20 cellular contexts compared by ENCODE assay signal in the genomic region with DNA sequence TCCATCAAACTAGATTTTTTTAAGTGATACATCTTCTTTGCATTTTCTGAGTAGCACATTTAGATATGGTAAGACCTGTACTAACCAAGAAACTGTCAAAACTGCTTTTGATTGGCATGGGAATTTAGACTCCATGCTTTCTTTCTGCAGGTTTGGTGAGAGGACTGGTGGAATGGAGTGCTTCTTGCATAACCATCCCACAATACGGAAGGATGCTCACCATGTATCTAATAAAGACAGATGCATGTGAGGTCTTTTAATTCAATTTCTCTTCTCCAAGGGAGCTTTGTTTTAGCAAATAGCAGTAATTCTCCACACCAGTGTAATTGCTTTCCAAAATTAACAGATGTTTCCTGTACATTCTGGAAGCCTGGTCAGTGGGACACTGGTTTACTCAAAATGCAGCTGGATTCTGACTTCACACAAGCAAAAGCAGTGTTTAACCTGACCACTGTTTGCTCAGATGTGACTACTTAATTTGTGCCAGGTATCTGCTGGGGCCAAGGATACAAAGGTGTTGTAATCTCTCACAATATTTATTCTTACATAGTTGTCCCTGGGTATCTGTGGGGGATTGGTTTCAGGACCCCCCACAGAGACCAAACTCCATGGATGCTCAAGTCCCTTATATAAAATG. TPM values are rescaled to one million over a fixed set of nuclear protein-coding genes. Genes with fewer than 3 reads are reported as not detected.
DNase-seq lines count a peak whose midpoint lies in the region; ATAC-seq, FAIRE-seq and TF ChIP-seq lines count a peak whose summit lies in the region.
"Had no signal": no experiment of that assay in that cellular context is flagged by ENCODE, and none has a peak within 500 bp of the region (broad histone marks: within the 10 kb centered on the region; RNA-seq: fewer than 3 reads in every experiment).

No MANE protein-coding gene starts in this region.

- DNase-seq in GM12891 (ENCODE audit: insufficient read length, low spot score) (no peak), NCI-H69 (lab: John Stamatoyannopoulos, UW) (peak; percentile 76), endothelial cell of umbilical vein (ENCODE audit: low read depth, low spot score) (peak; percentile 62), right lobe of liver (no peak), cerebellar cortex (ENCODE audit: low spot score) (no peak)
- DNase-seq in activated CD4-positive, alpha-beta T cell treated with anti-CD3 and anti-CD28 coated beads, Interleukin-2, amount 50 U/mL, for 4 hours, result no peak
- DNase-seq: Caco-2; CD4-positive, CD25-positive, alpha-beta regulatory T cell; DMS 273 treated with DMSO at 0.1 percent for 48 hours; DMS79 treated with DMSO at 0.1 percent for 48 hours; HCEC 1CT; MG63; NCI-H1930; NCI-H510A; NCI-H748 treated with DMSO at 0.1 percent for 48 hours had no signal

- intact Hi-C loops in endothelial cell of umbilical vein (cut with micrococcal nuclease), result no loop called here
- intact Hi-C loops in right lobe of liver (cut with DNase I), result no loop called here

- no peak overlapping the region for H3K27ac ChIP-seq in endothelial cell of umbilical vein (ENCODE audit: insufficient read depth, low read depth, low read length)
- H3K27ac ChIP-seq in right lobe of liver, result peak overlapping the region in 1 of 3 donors; percentile 35

- no peak overlapping the region for H2AFZ ChIP-seq in endothelial cell of umbilical vein (ENCODE audit: low read depth, low read length)
- H2AFZ ChIP-seq: GM23338 had no signal

- no peaks in the 10 kb centered on the region for H3K27me3 ChIP-seq in endothelial cell of umbilical vein (ENCODE audit: control insufficient read depth in 2 of 2, insufficient read depth in 2 of 2, low read length in 2 of 2)
- H3K27me3 ChIP-seq in right lobe of liver, result no peaks in the 10 kb centered on the region
- H3K27me3 ChIP-seq: MG63 had no signal

- dilution Hi-C loops in endothelial cell of umbilical vein (cut with MboI; ENCODE audit: extremely low pct_ligation_motif_present, low sequenced_read_pairs), result no loop called here

- H3K9me1 ChIP-seq in endothelial cell of umbilical vein (replicated peaks; ENCODE audit: control insufficient read depth, extremely low read depth, insufficient read depth, low read length), result no peaks in the 10 kb centered on the region

- TF ChIP-seq CTCF in endothelial cell of umbilical vein (IDR thresholded peaks at IDR 0.05; ENCODE audit: extremely low read depth in 1 of 2, insufficient read depth in 1 of 2, low read depth in 1 of 2, low read length in 2 of 2), result no peak
- no peak for TF ChIP-seq CTCF in right lobe of liver (IDR thresholded peaks at IDR 0.05)

- H4K20me1 ChIP-seq in endothelial cell of umbilical vein (replicated peaks; ENCODE audit: control insufficient read depth, extremely low read depth, insufficient read depth, low read length), result no peaks in the 10 kb centered on the region

- FAIRE-seq in GM12891 (lab: Jason Lieb, UNC), result peak; percentile 73
- peak; percentile 49 for FAIRE-seq in endothelial cell of umbilical vein (lab: Jason Lieb, UNC)
- FAIRE-seq: GM18507 had no signal

- H3K4me3 ChIP-seq in endothelial cell of umbilical vein (replicated peaks in 1 of 3; ENCODE audit: insufficient read depth in 1 of 3, low read depth in 1 of 3, low read length in 3 of 3) (no peak overlapping the region), right lobe of liver (no peak overlapping the region)
- H3K4me3 ChIP-seq: GM23338, MG63 had no signal

- H3K9ac ChIP-seq in endothelial cell of umbilical vein (replicated peaks; ENCODE audit: extremely low read depth, insufficient read depth, low read length), result no peak overlapping the region

- peaks cover 3% of the 10 kb centered on the region for H3K4me1 ChIP-seq in endothelial cell of umbilical vein (ENCODE audit: control insufficient read depth, extremely low read depth, insufficient read depth, low read length)
- H3K4me1 ChIP-seq in right lobe of liver, result peaks cover 0 to 19% (median 0%) of the 10 kb centered on the region in 4 donors

- H3K36me3 ChIP-seq in endothelial cell of umbilical vein (ENCODE audit: control insufficient read depth in 2 of 2, extremely low read depth in 1 of 2, insufficient read depth in 2 of 2, low read length in 2 of 2), result no peaks in the 10 kb centered on the region
- no peaks in the 10 kb centered on the region for H3K36me3 ChIP-seq in right lobe of liver
- H3K36me3 ChIP-seq: MG63 had no signal

- H3K79me2 ChIP-seq in endothelial cell of umbilical vein (ENCODE audit: control insufficient read depth, insufficient read depth, low read length), result no peaks in the 10 kb centered on the region

- no peak overlapping the region for H3K4me2 ChIP-seq in endothelial cell of umbilical vein (ENCODE audit: insufficient read depth, low read length)
- H3K4me2 ChIP-seq: GM23338 had no signal

- POLR2A ChIA-PET in endothelial cell of umbilical vein (lab: Charles Lee), result no interaction called here

- BruUV-seq in endothelial cell of umbilical vein (replicated peaks; lab: Mats Ljungman, UMichigan), result no TSS peak

- ATAC-seq in right lobe of liver (peak; percentile 86 to 91 (median 90)), HG03521 (IDR thresholded peaks at IDR 0.05; ENCODE audit: unreplicated experiment) (no peak), HG03159 (IDR thresholded peaks at IDR 0.05; ENCODE audit: unreplicated experiment) (no peak)
- ATAC-seq: GM23338, Panc1 had no signal

- 33% methylated on average over 1 of the region's 1 CpG for WGBS in right lobe of liver (ENCODE audit: insufficient coverage, low coverage, low lambda C conversion rate, missing lambda C conversion rate)

- H3K9me3 ChIP-seq in endothelial cell of umbilical vein (replicated peaks; ENCODE audit: control insufficient read depth, insufficient read depth, low read length), result no peaks in the 10 kb centered on the region
- H3K9me3 ChIP-seq in right lobe of liver, result no peaks in the 10 kb centered on the region
- H3K9me3 ChIP-seq: Caco-2, MG63 had no signal

- CTCF ChIA-PET in endothelial cell of umbilical vein (lab: Charles Lee), result interaction anchor here (1.1 to 1.4 kb wide), 2 partner anchors 9 to 21 kb away, joined by 3 read pairs; no protein-coding TSS in a partner anchor

- TF ChIP-seq POLR2A in GM12891 (IDR thresholded peaks at IDR 0.05; ENCODE audit: low read depth, low read length) (no peak), endothelial cell of umbilical vein (IDR thresholded peaks at IDR 0.05; ENCODE audit: low read depth, low read length) (no peak), right lobe of liver (IDR thresholded peaks at IDR 0.05) (no peak)

TF ChIP-seq in GM12891, 5 proteins besides CTCF, POLR2A, EP300 and RAD21:
- TF ChIP-seq SPI1 (IDR thresholded peaks at IDR 0.05; ENCODE audit: low read depth, low read length) (no peak), TAF1 (IDR thresholded peaks at IDR 0.05; ENCODE audit: low read depth, low read length) (no peak)

TF ChIP-seq in endothelial cell of umbilical vein, 7 proteins besides CTCF, POLR2A, EP300 and RAD21:
- TF ChIP-seq FOS (IDR thresholded peaks at IDR 0.05; ENCODE audit: borderline replicate concordance, insufficient read depth, low read length), result no peak
- TF ChIP-seq, protein P1, sequence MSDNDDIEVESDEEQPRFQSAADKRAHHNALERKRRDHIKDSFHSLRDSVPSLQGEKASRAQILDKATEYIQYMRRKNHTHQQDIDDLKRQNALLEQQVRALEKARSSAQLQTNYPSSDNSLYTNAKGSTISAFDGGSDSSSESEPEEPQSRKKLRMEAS (IDR thresholded peaks at IDR 0.05; ENCODE audit: insufficient read depth, insufficient read length), result no peak
- no peak for TF ChIP-seq JUN (IDR thresholded peaks at IDR 0.05; ENCODE audit: borderline replicate concordance, insufficient read depth, insufficient read length, low read depth)
- no peak for TF ChIP-seq POLR2AphosphoS5 (IDR thresholded peaks at IDR 0.05; ENCODE audit: insufficient read depth, low read depth, low read length)
- no peak for TF ChIP-seq EZH2 (IDR thresholded peaks at IDR 0.05; ENCODE audit: borderline replicate concordance, low read depth, low read length, severe bottlenecking)
- no peak for TF ChIP-seq GATA2 (IDR thresholded peaks at IDR 0.05; ENCODE audit: insufficient read depth, insufficient read length, low read depth, low read length)
- TF ChIP-seq MYC (IDR thresholded peaks at IDR 0.05; ENCODE audit: low read depth, low read length), result no peak

RNA-seq across cellular contexts. Expression of a gene that starts 26.1 kb away (rescaled TPM):
- polyA plus RNA-seq in GM12891 (2012; ENCODE audit: low read depth, missing spikeins), result 2.9 TPM
- total RNA-seq in endothelial cell of umbilical vein (14.0 and 17.8 TPM in 2 replicates), right lobe of liver (1 to 10 TPM; 3.5 to 7.8 (median 5.1) TPM)
- polyA plus RNA-seq in endothelial cell of umbilical vein, result 5.7 and 5.9 TPM in 2 replicates
- polyA plus RNA-seq in endothelial cell of umbilical vein (2011; cell fraction: cytosol; rRNA removed), result 3.4 and 4.0 TPM in 2 replicates
- polyA plus RNA-seq in endothelial cell of umbilical vein (2011; cell fraction: nucleus; rRNA removed), result 20.7 and 24.2 TPM in 2 replicates
- polyA plus RNA-seq in endothelial cell of umbilical vein (2012), result 10.1 and 10.8 TPM in 2 replicates
- polyA minus RNA-seq in endothelial cell of umbilical vein, result 12.2 and 12.3 TPM in 2 replicates
- 9.4 TPM for polyA minus RNA-seq in endothelial cell of umbilical vein (2011; cell fraction: cytosol; rRNA and poly(A)+ RNA removed)
- 27.2 and 36.2 TPM in 2 replicates for polyA minus RNA-seq in endothelial cell of umbilical vein (2011; cell fraction: nucleus; rRNA and poly(A)+ RNA removed)

RNA-seq across cellular contexts. Expression of a gene that starts 26.4 kb away (rescaled TPM):
- polyA plus RNA-seq in GM12891 (2012; ENCODE audit: low read depth, missing spikeins), result 37.4 TPM
- total RNA-seq in endothelial cell of umbilical vein (85.2 and 91.3 TPM in 2 replicates), right lobe of liver (10 to 100 TPM; 23.5 to 34.2 (median 28.9) TPM)
- polyA plus RNA-seq in endothelial cell of umbilical vein, result 53.3 and 57.8 TPM in 2 replicates
- 77.4 and 78.5 TPM in 2 replicates for polyA plus RNA-seq in endothelial cell of umbilical vein (2011; cell fraction: cytosol; rRNA removed)
- 97.8 and 107 TPM in 2 replicates for polyA plus RNA-seq in endothelial cell of umbilical vein (2011; cell fraction: nucleus; rRNA removed)
- polyA plus RNA-seq in endothelial cell of umbilical vein (2012), result 92.8 and 105 TPM in 2 replicates
- 141 and 142 TPM in 2 replicates for polyA minus RNA-seq in endothelial cell of umbilical vein
- polyA minus RNA-seq in endothelial cell of umbilical vein (2011; cell fraction: cytosol; rRNA and poly(A)+ RNA removed), result 22.4 TPM
- polyA minus RNA-seq in endothelial cell of umbilical vein (2011; cell fraction: nucleus; rRNA and poly(A)+ RNA removed), result 157 and 235 TPM in 2 replicates

Comparison
In these comparisons a context has a peak if more than half of its experiments do, and no peak if none do; other contexts are left out.
1. DNase-seq: peak in NCI-H69 (single experiment) and endothelial cell of umbilical vein (single experiment); none in GM12891 (single experiment), right lobe of liver (0 of 3), cerebellar cortex (single experiment) and activated CD4-positive, alpha-beta T cell treated with anti-CD3 and anti-CD28 coated beads, Interleukin-2, amount 50 U/mL, for 4 hours (0 of 2).
2. ATAC-seq: peak in right lobe of liver (4 of 4); none in HG03521 (single experiment) and HG03159 (single experiment).